Comparison of ENCODE assay signal across 1 cellular context in the genomic region with DNA sequence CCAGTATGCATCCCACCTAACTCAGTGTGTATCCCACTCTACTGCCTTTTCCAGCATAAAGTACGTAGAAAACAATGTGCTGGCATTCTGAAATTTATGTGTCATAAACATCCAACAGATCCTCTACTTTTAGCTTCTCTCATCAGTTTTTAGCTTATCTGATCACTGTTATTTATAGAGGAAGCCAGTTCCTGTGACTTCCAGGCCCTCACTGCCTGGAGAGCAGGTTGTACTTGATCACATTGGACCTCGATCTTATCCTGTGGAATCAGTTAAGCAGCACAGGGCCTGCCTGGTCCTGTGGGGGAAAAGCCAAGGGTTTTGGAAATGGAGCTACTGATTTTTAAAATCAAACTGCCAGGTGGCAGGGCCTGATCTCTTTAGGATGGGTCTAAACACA.
TF ChIP-seq lines count a peak whose summit lies in the region.

No MANE protein-coding gene starts in this region.

TF ChIP-seq in K562, 482 proteins besides CTCF, POLR2A, EP300 and RAD21 (continued from another document):
- TF ChIP-seq JUND (IDR thresholded peaks at IDR 0.05; ENCODE audit: borderline replicate concordance, low read depth, low read length) (no peak), JUND (tag; IDR thresholded peaks at IDR 0.05; ENCODE audit: borderline replicate concordance, low read depth, low read length) (peak; percentile 32; the same call in 1 of the 3 replicates), C11orf30 (IDR thresholded peaks at IDR 0.05; ENCODE audit: low read depth) (peak; percentile 27; the same call in 1 of the 2 replicates), ZNF431 (CRISPR knock-in tag; IDR thresholded peaks at IDR 0.05) (no peak), MEIS2 (IDR thresholded peaks at IDR 0.05; ENCODE audit: partially characterized antibody) (peak; percentile 73), TFAM (CRISPR knock-in tag; conservative IDR thresholded peaks at IDR 0.05) (no peak), HDGF (IDR thresholded peaks at IDR 0.05) (no peak), NFATC3 (IDR thresholded peaks at IDR 0.05) (no peak), ZNF140 (CRISPR knock-in tag; IDR thresholded peaks at IDR 0.05) (no peak), ZNF175 (CRISPR knock-in tag; IDR thresholded peaks at IDR 0.05; ENCODE audit: low read depth) (peak; percentile 5; the same call in 1 of the 2 replicates), ZNF586 (CRISPR knock-in tag; conservative IDR thresholded peaks at IDR 0.05) (no peak), ZFX (CRISPR knock-in tag; IDR thresholded peaks at IDR 0.05) (peak; percentile 48), RFX7 (CRISPR knock-in tag; IDR thresholded peaks at IDR 0.05) (no peak), ZNF75A (CRISPR knock-in tag; IDR thresholded peaks at IDR 0.05) (peak; percentile 56; the same call in 1 of the 2 replicates), HDAC3 (IDR thresholded peaks at IDR 0.05; ENCODE audit: borderline replicate concordance, partially characterized antibody) (no peak), KLF16 (IDR thresholded peaks at IDR 0.05) (no peak), FUS (optimal IDR thresholded peaks at IDR 0.05; ENCODE audit: low read depth, low read length) (no peak), TCF7L2 (IDR thresholded peaks at IDR 0.05; ENCODE audit: low read depth, low read length) (no peak), MAZ (CRISPR knock-in tag; conservative IDR thresholded peaks at IDR 0.05 in 1 of 2, IDR thresholded peaks at IDR 0.05 in 1 of 2) (0 out of 4 replicates have a peak, but pooled peaks of 1 of the 2 experiments have one; percentile 39), GABPB2 (CRISPR knock-in tag; conservative IDR thresholded peaks at IDR 0.05) (no peak), SLC30A9 (CRISPR knock-in tag; IDR thresholded peaks at IDR 0.05) (no peak), FOXP1 (CRISPR knock-in tag; IDR thresholded peaks at IDR 0.05) (no peak), SMAD4 (CRISPR knock-in tag; conservative IDR thresholded peaks at IDR 0.05) (0 out of 2 replicates have a peak, but pooled peaks have one; percentile 15), KDM1A (IDR thresholded peaks at IDR 0.05) (peak in 1 of 2 experiments; percentile 3; a peak in 1 of 4 replicates)
- TF ChIP-seq, protein P1, sequence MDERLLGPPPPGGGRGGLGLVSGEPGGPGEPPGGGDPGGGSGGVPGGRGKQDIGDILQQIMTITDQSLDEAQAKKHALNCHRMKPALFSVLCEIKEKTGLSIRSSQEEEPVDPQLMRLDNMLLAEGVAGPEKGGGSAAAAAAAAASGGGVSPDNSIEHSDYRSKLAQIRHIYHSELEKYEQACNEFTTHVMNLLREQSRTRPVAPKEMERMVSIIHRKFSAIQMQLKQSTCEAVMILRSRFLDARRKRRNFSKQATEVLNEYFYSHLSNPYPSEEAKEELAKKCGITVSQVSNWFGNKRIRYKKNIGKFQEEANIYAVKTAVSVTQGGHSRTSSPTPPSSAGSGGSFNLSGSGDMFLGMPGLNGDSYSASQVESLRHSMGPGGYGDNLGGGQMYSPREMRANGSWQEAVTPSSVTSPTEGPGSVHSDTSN (CRISPR knock-in tag; IDR thresholded peaks at IDR 0.05; ENCODE audit: low read depth): no peak
- TF ChIP-seq, protein P1 (tag; conservative IDR thresholded peaks at IDR 0.05; ENCODE audit: low read depth): peak; percentile 54
- TF ChIP-seq, protein P2, sequence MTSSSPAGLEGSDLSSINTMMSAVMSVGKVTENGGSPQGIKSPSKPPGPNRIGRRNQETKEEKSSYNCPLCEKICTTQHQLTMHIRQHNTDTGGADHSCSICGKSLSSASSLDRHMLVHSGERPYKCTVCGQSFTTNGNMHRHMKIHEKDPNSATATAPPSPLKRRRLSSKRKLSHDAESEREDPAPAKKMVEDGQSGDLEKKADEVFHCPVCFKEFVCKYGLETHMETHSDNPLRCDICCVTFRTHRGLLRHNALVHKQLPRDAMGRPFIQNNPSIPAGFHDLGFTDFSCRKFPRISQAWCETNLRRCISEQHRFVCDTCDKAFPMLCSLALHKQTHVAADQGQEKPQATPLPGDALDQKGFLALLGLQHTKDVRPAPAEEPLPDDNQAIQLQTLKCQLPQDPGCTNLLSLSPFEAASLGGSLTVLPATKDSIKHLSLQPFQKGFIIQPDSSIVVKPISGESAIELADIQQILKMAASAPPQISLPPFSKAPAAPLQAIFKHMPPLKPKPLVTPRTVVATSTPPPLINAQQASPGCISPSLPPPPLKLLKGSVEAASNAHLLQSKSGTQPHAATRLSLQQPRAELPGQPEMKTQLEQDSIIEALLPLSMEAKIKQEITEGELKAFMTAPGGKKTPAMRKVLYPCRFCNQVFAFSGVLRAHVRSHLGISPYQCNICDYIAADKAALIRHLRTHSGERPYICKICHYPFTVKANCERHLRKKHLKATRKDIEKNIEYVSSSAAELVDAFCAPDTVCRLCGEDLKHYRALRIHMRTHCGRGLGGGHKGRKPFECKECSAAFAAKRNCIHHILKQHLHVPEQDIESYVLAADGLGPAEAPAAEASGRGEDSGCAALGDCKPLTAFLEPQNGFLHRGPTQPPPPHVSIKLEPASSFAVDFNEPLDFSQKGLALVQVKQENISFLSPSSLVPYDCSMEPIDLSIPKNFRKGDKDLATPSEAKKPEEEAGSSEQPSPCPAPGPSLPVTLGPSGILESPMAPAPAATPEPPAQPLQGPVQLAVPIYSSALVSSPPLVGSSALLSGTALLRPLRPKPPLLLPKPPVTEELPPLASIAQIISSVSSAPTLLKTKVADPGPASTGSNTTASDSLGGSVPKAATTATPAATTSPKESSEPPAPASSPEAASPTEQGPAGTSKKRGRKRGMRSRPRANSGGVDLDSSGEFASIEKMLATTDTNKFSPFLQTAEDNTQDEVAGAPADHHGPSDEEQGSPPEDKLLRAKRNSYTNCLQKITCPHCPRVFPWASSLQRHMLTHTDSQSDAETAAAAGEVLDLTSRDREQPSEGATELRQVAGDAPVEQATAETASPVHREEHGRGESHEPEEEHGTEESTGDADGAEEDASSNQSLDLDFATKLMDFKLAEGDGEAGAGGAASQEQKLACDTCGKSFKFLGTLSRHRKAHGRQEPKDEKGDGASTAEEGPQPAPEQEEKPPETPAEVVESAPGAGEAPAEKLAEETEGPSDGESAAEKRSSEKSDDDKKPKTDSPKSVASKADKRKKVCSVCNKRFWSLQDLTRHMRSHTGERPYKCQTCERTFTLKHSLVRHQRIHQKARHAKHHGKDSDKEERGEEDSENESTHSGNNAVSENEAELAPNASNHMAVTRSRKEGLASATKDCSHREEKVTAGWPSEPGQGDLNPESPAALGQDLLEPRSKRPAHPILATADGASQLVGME (CRISPR knock-in tag; IDR thresholded peaks at IDR 0.05): no peak
- TF ChIP-seq, protein P3, sequence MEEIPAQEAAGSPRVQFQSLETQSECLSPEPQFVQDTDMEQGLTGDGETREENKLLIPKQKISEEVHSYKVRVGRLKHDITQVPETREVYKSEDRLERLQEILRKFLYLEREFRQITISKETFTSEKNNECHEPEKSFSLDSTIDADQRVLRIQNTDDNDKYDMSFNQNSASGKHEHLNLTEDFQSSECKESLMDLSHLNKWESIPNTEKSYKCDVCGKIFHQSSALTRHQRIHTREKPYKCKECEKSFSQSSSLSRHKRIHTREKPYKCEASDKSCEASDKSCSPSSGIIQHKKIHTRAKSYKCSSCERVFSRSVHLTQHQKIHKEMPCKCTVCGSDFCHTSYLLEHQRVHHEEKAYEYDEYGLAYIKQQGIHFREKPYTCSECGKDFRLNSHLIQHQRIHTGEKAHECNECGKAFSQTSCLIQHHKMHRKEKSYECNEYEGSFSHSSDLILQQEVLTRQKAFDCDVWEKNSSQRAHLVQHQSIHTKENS (CRISPR knock-in tag; IDR thresholded peaks at IDR 0.05): no peak
- TF ChIP-seq, protein P4, sequence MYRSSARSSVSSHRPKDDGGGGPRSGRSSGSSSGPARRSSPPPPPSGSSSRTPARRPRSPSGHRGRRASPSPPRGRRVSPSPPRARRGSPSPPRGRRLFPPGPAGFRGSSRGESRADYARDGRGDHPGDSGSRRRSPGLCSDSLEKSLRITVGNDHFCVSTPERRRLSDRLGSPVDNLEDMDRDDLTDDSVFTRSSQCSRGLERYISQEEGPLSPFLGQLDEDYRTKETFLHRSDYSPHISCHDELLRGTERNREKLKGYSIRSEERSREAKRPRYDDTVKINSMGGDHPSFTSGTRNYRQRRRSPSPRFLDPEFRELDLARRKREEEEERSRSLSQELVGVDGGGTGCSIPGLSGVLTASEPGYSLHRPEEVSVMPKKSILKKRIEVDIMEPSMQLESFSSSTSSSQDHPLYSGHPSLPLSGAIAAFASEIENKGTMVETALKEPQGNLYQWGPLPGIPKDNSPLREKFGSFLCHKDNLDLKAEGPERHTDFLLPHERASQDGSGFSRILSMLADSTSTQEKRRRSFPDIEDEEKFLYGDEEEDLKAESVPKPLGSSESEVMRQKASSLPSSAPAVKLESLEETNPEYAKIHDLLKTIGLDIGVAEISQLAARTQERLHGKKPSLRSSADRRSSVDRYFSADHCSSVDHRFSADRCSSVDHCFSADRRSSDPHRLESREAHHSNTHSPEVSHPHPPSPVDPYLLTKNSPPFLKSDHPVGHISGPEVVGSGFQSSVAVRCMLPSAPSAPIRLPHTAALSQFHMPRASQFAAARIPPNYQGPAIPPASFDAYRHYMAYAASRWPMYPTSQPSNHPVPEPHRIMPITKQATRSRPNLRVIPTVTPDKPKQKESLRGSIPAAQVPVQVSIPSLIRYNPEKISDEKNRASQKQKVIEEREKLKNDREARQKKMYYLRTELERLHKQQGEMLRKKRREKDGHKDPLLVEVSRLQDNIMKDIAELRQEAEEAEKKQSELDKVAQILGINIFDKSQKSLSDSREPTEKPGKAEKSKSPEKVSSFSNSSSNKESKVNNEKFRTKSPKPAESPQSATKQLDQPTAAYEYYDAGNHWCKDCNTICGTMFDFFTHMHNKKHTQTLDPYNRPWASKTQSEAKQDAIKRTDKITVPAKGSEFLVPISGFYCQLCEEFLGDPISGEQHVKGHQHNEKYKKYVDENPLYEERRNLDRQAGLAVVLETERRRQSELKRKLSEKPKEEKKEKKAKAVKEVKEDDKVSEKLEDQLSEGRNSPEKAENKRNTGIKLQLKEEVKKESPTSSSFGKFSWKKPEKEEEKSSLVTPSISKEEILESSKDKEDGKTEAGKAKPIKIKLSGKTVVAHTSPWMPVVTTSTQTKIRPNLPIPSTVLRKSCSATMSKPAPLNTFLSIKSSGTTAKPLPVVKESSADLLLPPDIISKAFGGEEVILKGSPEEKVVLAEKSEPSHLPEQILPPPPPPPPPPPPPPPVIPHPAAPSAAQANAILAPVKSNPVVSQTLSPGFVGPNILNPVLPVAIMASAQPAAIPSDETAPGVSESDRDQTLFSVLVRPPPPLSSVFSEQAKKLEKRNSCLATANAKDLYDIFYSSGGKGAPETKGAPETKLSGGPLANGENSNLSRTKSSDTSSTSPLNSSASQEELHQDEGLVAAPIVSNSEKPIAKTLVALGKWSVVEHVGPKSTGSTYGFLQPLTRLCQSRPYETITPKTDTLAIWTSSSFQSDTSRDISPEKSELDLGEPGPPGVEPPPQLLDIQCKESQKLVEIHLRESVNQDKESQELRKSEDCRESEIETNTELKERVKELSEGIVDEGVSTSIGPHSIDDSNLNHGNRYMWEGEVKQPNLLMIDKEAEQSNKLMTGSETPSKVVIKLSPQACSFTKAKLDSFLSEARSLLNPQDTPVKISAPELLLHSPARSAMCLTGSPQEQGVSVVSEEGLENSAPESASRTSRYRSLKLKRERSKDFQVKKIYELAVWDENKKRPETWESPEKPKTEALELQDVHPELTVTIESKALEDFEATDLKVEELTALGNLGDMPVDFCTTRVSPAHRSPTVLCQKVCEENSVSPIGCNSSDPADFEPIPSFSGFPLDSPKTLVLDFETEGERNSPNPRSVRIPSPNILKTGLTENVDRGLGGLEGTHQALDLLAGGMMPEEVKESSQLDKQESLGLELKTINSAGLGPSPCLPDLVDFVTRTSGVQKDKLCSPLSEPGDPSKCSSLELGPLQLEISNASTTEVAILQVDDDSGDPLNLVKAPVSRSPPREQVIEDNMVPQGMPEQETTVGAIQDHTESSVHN (IDR thresholded peaks at IDR 0.05; ENCODE audit: borderline replicate concordance in 1 of 2, low read depth in 1 of 2): no peak
- TF ChIP-seq, protein P5, sequence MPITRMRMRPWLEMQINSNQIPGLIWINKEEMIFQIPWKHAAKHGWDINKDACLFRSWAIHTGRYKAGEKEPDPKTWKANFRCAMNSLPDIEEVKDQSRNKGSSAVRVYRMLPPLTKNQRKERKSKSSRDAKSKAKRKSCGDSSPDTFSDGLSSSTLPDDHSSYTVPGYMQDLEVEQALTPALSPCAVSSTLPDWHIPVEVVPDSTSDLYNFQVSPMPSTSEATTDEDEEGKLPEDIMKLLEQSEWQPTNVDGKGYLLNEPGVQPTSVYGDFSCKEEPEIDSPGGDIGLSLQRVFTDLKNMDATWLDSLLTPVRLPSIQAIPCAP (CRISPR knock-in tag; IDR thresholded peaks at IDR 0.05; ENCODE audit: borderline replicate concordance): no peak
- TF ChIP-seq, protein P6, sequence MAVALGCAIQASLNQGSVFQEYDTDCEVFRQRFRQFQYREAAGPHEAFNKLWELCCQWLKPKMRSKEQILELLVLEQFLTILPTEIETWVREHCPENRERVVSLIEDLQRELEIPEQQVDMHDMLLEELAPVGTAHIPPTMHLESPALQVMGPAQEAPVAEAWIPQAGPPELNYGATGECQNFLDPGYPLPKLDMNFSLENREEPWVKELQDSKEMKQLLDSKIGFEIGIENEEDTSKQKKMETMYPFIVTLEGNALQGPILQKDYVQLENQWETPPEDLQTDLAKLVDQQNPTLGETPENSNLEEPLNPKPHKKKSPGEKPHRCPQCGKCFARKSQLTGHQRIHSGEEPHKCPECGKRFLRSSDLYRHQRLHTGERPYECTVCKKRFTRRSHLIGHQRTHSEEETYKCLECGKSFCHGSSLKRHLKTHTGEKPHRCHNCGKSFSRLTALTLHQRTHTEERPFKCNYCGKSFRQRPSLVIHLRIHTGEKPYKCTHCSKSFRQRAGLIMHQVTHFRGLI (CRISPR knock-in tag; IDR thresholded peaks at IDR 0.05): peak; percentile 37; the same call in 1 of the 2 replicates
TF ChIP-seq in K562: peak in this region for 18.
